19 cellular contexts compared by ENCODE assay signal in genomic region chr18:58249677-58250076, GRCh38.
"Had no signal": no experiment of that assay in that cellular context is flagged by ENCODE, and none has a peak within 500 bp of the region (broad histone marks: within the 10 kb centered on the region; RNA-seq: fewer than 3 reads in every experiment).

No MANE protein-coding gene starts in this region.

- H3K4me1 ChIP-seq: tibial nerve had no signal

- H3K4me3 ChIP-seq: adrenal gland, left lung, prostate gland, skin epidermis, tibial nerve, vagina had no signal

- H3K4me3 Mint-ChIP-seq: activated T-cell treated with anti-CD3 and anti-CD28 coated beads, Interleukin-2, amount 50 U/mL, for 72 hours; effector memory CD8-positive, alpha-beta T cell; neural crest cell; stimulated activated naive CD8-positive, alpha-beta T cell treated with anti-CD3 and anti-CD28 coated beads, Interleukin-15, Interleukin-2, amounts not matched to agents 100 ng/mL and 50 ng/mL, for 24 hours; T-helper 2 cell treated with Interferon-gamma antibody and Interleukin-4, amounts not matched to agents 5 μg/mL and 100 μg/mL, for 36 hours had no signal

- H3K27me3 ChIP-seq: adrenal gland, left lung, tibial nerve, vagina had no signal

- FAIRE-seq: keratinocyte, TTC549 had no signal

- H3K9me3 ChIP-seq: adrenal gland, left lung, prostate gland, tibial nerve, vagina had no signal

- H3K27ac ChIP-seq: adrenal gland, left lung, prostate gland, skin epidermis, tibial nerve, vagina had no signal

- H3K36me3 ChIP-seq: adrenal gland, left lung, prostate gland, tibial nerve, vagina had no signal

- DNase-seq: activated CD4-positive, alpha-beta T cell treated with anti-CD3 and anti-CD28 coated beads, Interleukin-2, amount 50 U/mL, for 4 hours; activated effector memory CD4-positive, alpha-beta T cell treated with anti-CD3 and anti-CD28 coated beads, Interleukin-2, amount 50 U/mL, for 16 hours; activated naive CD4-positive, alpha-beta T cell treated with anti-CD3 and anti-CD28 coated beads, Interleukin-2, amount 50 U/mL, for 16 hours; activated T-cell treated with anti-CD3 and anti-CD28 coated beads, Interleukin-2, amount 50 U/mL, for 72 hours; adrenal gland; dermis blood vessel endothelial cell; effector memory CD8-positive, alpha-beta T cell; left lung; midbrain; right cardiac atrium had no signal

- H3K9me3 Mint-ChIP-seq: activated T-cell treated with anti-CD3 and anti-CD28 coated beads, Interleukin-2, amount 50 U/mL, for 72 hours; effector memory CD8-positive, alpha-beta T cell; neural crest cell; stimulated activated naive CD8-positive, alpha-beta T cell treated with anti-CD3 and anti-CD28 coated beads, Interleukin-15, Interleukin-2, amounts not matched to agents 100 ng/mL and 50 ng/mL, for 24 hours; T-helper 2 cell treated with Interferon-gamma antibody and Interleukin-4, amounts not matched to agents 5 μg/mL and 100 μg/mL, for 36 hours had no signal

- H3K27me3 Mint-ChIP-seq: stimulated activated naive CD8-positive, alpha-beta T cell treated with anti-CD3 and anti-CD28 coated beads, Interleukin-15, Interleukin-2, amounts not matched to agents 100 ng/mL and 50 ng/mL, for 24 hours had no signal

- ATAC-seq: activated T-cell treated with anti-CD3 and anti-CD28 coated beads, Interleukin-2, amount 50 U/mL, for 72 hours; effector memory CD8-positive, alpha-beta T cell; left lung; right cardiac atrium had no signal

- H3K27ac Mint-ChIP-seq: activated T-cell treated with anti-CD3 and anti-CD28 coated beads, Interleukin-2, amount 50 U/mL, for 72 hours; effector memory CD8-positive, alpha-beta T cell; stimulated activated naive CD8-positive, alpha-beta T cell treated with anti-CD3 and anti-CD28 coated beads, Interleukin-15, Interleukin-2, amounts not matched to agents 100 ng/mL and 50 ng/mL, for 24 hours; T-helper 2 cell treated with Interferon-gamma antibody and Interleukin-4, amounts not matched to agents 5 μg/mL and 100 μg/mL, for 36 hours had no signal
